ENCODE assay signal across 16 cellular contexts in genomic region chr11:11502303-11502828, GRCh38.
DNase-seq lines count a peak whose midpoint lies in the region; ATAC-seq and TF ChIP-seq lines count a peak whose summit lies in the region.
"Had no signal": no experiment of that assay in that cellular context is flagged by ENCODE, and none has a peak within 500 bp of the region (broad histone marks: within the 10 kb centered on the region; RNA-seq: fewer than 3 reads in every experiment).

No MANE protein-coding gene starts in this region.

- intact Hi-C loops in heart left ventricle (cut with DNase I) (no loop called here), dorsolateral prefrontal cortex (cut with DNase I) (no loop called here)

- DNase-seq in COR-L47 (lab: John Stamatoyannopoulos, UW) (peak; percentile 22), NCI-H345 (lab: John Stamatoyannopoulos, UW) (peak; percentile 45), heart left ventricle (no peak), nephron progenitor cell (no peak), dorsolateral prefrontal cortex (no peak), islet precursor cell (no peak), ureter (ENCODE audit: low spot score) (no peak)
- DNase-seq: activated CD8-positive, alpha-beta T cell treated with anti-CD3 and anti-CD28 coated beads for 36 hours; activated naive CD4-positive, alpha-beta T cell; H7; naive thymus-derived CD4-positive, alpha-beta T cell; NCI-H187 treated with DMSO at 0.1 percent for 48 hours; stimulated activated CD8-positive, alpha-beta memory T cell treated with anti-CD3 and anti-CD28 coated beads, Interleukin-4, amount 100 ng/mL, for 48 hours; T1000 had no signal

- peak; percentile 36 to 52 (median 42) for ATAC-seq in heart left ventricle
- ATAC-seq in HG03108 (IDR thresholded peaks at IDR 0.05; ENCODE audit: unreplicated experiment), result no peak
- ATAC-seq: activated CD8-positive, alpha-beta T cell treated with anti-CD3 and anti-CD28 coated beads for 36 hours; naive thymus-derived CD4-positive, alpha-beta T cell had no signal

- no peaks in the 10 kb centered on the region for H3K36me3 Mint-ChIP-seq in nephron progenitor cell (ENCODE audit: low read depth)
- H3K36me3 Mint-ChIP-seq: naive thymus-derived CD4-positive, alpha-beta T cell had no signal

- H3K27me3 Mint-ChIP-seq in nephron progenitor cell (ENCODE audit: low read depth, poor library complexity), result peaks cover 18% of the 10 kb centered on the region

- no peaks in the 10 kb centered on the region for H3K9me3 Mint-ChIP-seq in nephron progenitor cell
- H3K9me3 Mint-ChIP-seq: activated CD8-positive, alpha-beta T cell treated with anti-CD3 and anti-CD28 coated beads for 36 hours; naive thymus-derived CD4-positive, alpha-beta T cell had no signal

- no peaks in the 10 kb centered on the region for H3K27me3 ChIP-seq in heart left ventricle
- no peaks in the 10 kb centered on the region for H3K27me3 ChIP-seq in dorsolateral prefrontal cortex

- H3K4me1 Mint-ChIP-seq in nephron progenitor cell, result peaks cover 18% of the 10 kb centered on the region

- H3K27ac ChIP-seq in heart left ventricle (peak overlapping the region in 9 of 12 donors; percentile 3 to 54 (median 28)), dorsolateral prefrontal cortex (peak overlapping the region in 21 of 59 donors; percentile 1 to 61 (median 16))
- H3K27ac ChIP-seq: cardiac muscle cell had no signal

- TF ChIP-seq CTCF in heart left ventricle (IDR thresholded peaks at IDR 0.05) (no peak), nephron progenitor cell (IDR thresholded peaks at IDR 0.05) (no peak), dorsolateral prefrontal cortex (IDR thresholded peaks at IDR 0.05 in 54 of 56, conservative IDR thresholded peaks at IDR 0.05 in 2 of 56; ENCODE audit: low read depth in 1 of 56, partially characterized antibody in 56 of 56) (no peak)

- peak overlapping the region; percentile 46 for H3K27ac Mint-ChIP-seq in nephron progenitor cell
- H3K27ac Mint-ChIP-seq: activated CD8-positive, alpha-beta T cell treated with anti-CD3 and anti-CD28 coated beads for 36 hours; naive thymus-derived CD4-positive, alpha-beta T cell had no signal

- H3K36me3 ChIP-seq in heart left ventricle, result no peaks in the 10 kb centered on the region
- H3K36me3 ChIP-seq: cardiac muscle cell had no signal

- 8 to 23% (median 19%) methylated on average over 7 of the region's 7 CpGs for WGBS in heart left ventricle, 4 donors

- no peak overlapping the region for H3K4me3 Mint-ChIP-seq in nephron progenitor cell
- H3K4me3 Mint-ChIP-seq: activated CD8-positive, alpha-beta T cell treated with anti-CD3 and anti-CD28 coated beads for 36 hours; naive thymus-derived CD4-positive, alpha-beta T cell had no signal

- H3K9me3 ChIP-seq in heart left ventricle, result no peaks in the 10 kb centered on the region

- H3K4me3 ChIP-seq in heart left ventricle, result no peak overlapping the region
- H3K4me3 ChIP-seq in dorsolateral prefrontal cortex, result no peak overlapping the region
- H3K4me3 ChIP-seq: cardiac muscle cell had no signal

- peaks cover 0 to 55% (median 20%) of the 10 kb centered on the region in 12 donors for H3K4me1 ChIP-seq in heart left ventricle

- TF ChIP-seq POLR2A in heart left ventricle (IDR thresholded peaks at IDR 0.05), result no peak

Comparison
In these comparisons a context has a peak if more than half of its experiments do, and no peak if none do; other contexts are left out.
1. DNase-seq: peak in COR-L47 (single experiment) and NCI-H345 (single experiment); none in heart left ventricle (0 of 5), nephron progenitor cell (single experiment), dorsolateral prefrontal cortex (0 of 10), islet precursor cell (single experiment) and ureter (single experiment).